In genomic region chr6:161694995-161695394, GRCh38 we compare ENCODE assay signal across 9 cellular contexts.
DNase-seq lines count a peak whose midpoint lies in the region; ATAC-seq and TF ChIP-seq lines count a peak whose summit lies in the region.
"Had no signal": no experiment of that assay in that cellular context is flagged by ENCODE, and none has a peak within 500 bp of the region (broad histone marks: within the 10 kb centered on the region; RNA-seq: fewer than 3 reads in every experiment).

No MANE protein-coding gene starts in this region.

- no peaks in the 10 kb centered on the region for H3K4me1 Mint-ChIP-seq in nephron
- no peaks in the 10 kb centered on the region for H3K4me1 Mint-ChIP-seq in CD8-positive, alpha-beta T cell (ENCODE audit: low read depth)
- H3K4me1 Mint-ChIP-seq: IgD-negative memory B cell had no signal

- H3K36me3 ChIP-seq in CD8-positive, alpha-beta T cell (ENCODE audit: insufficient read depth, low read length): no peaks in the 10 kb centered on the region
- H3K36me3 ChIP-seq in stomach: no peaks in the 10 kb centered on the region

- DNase-seq in GM04503 (ENCODE audit: low read depth): peak; percentile 11
- peak; percentile 24 for DNase-seq in astrocyte of the spinal cord (ENCODE audit: low read depth, low spot score)
- DNase-seq in CD8-positive, alpha-beta T cell: no peak
- no peak for DNase-seq in stomach
- no peak for DNase-seq in NCI-H2171 (lab: John Stamatoyannopoulos, UW)

- H3K9me3 Mint-ChIP-seq in nephron: no peaks in the 10 kb centered on the region
- no peaks in the 10 kb centered on the region for H3K9me3 Mint-ChIP-seq in CD8-positive, alpha-beta T cell

- ATAC-seq in HG03432 (IDR thresholded peaks at IDR 0.05; ENCODE audit: unreplicated experiment): peak; percentile 79
- no peak for ATAC-seq in CD8-positive, alpha-beta T cell
- no peak for ATAC-seq in HG02588 (IDR thresholded peaks at IDR 0.05; ENCODE audit: unreplicated experiment)

- no peaks in the 10 kb centered on the region for H3K36me3 Mint-ChIP-seq in nephron (ENCODE audit: low read depth)
- H3K36me3 Mint-ChIP-seq in CD8-positive, alpha-beta T cell: no peaks in the 10 kb centered on the region
- H3K36me3 Mint-ChIP-seq: IgD-negative memory B cell had no signal

- TF ChIP-seq CTCF in astrocyte of the spinal cord (IDR thresholded peaks at IDR 0.05; ENCODE audit: low read depth, low read length) (peak; percentile 61), nephron (IDR thresholded peaks at IDR 0.05; ENCODE audit: unreplicated experiment in 3 of 3) (peak in 2 of 3 experiments; percentile 29 to 43), stomach (IDR thresholded peaks at IDR 0.05) (peak in 2 of 7 experiments; percentile 34 to 38)
- no peak for TF ChIP-seq CTCF in CD8-positive, alpha-beta T cell (IDR thresholded peaks at IDR 0.05)

- no peak overlapping the region for H3K27ac Mint-ChIP-seq in nephron
- no peak overlapping the region for H3K27ac Mint-ChIP-seq in CD8-positive, alpha-beta T cell
- H3K27ac Mint-ChIP-seq: IgD-negative memory B cell had no signal

- H3K27me3 Mint-ChIP-seq in nephron (ENCODE audit: low read depth): no peaks in the 10 kb centered on the region
- no peaks in the 10 kb centered on the region for H3K27me3 Mint-ChIP-seq in CD8-positive, alpha-beta T cell (ENCODE audit: low read depth)
- H3K27me3 Mint-ChIP-seq: IgD-negative memory B cell had no signal

- intact Hi-C loops in CD8-positive, alpha-beta T cell (cut with DNase I, micrococcal nuclease): no loop called here
- intact Hi-C loops in stomach (cut with DNase I; ENCODE audit: low total_unique reads): no loop called here

- no peak for TF ChIP-seq POLR2A in stomach (IDR thresholded peaks at IDR 0.05)

- no peak overlapping the region for H3K27ac ChIP-seq in CD8-positive, alpha-beta T cell (ENCODE audit: low read depth, low read length)
- H3K27ac ChIP-seq in stomach: no peak overlapping the region

- TF ChIP-seq EP300 in stomach (IDR thresholded peaks at IDR 0.05): no peak

- H3K27me3 ChIP-seq in CD8-positive, alpha-beta T cell (ENCODE audit: insufficient read depth, low read length): no peaks in the 10 kb centered on the region
- H3K27me3 ChIP-seq in stomach: no peaks in the 10 kb centered on the region

- 58 to 73% (median 65%) methylated on average over 3 of the region's 3 CpGs for WGBS in stomach, 5 donors

- no peaks in the 10 kb centered on the region for H3K9me3 ChIP-seq in CD8-positive, alpha-beta T cell (ENCODE audit: low read length)
- H3K9me3 ChIP-seq in stomach: no peaks in the 10 kb centered on the region

- no peak overlapping the region for H3K4me3 Mint-ChIP-seq in nephron
- H3K4me3 Mint-ChIP-seq in CD8-positive, alpha-beta T cell: no peak overlapping the region
- H3K4me3 Mint-ChIP-seq: IgD-negative memory B cell had no signal

- in situ Hi-C loops in astrocyte of the spinal cord (cut with HindIII; ENCODE audit: low sequenced_read_pairs): no loop called here

- POLR2A ChIA-PET in CD8-positive, alpha-beta T cell (lab: Charles Lee): no interaction called here

- no peaks in the 10 kb centered on the region for H3K4me1 ChIP-seq in CD8-positive, alpha-beta T cell (ENCODE audit: insufficient read depth, low read length)
- no peaks in the 10 kb centered on the region for H3K4me1 ChIP-seq in stomach

- H3K4me3 ChIP-seq in astrocyte of the spinal cord (ENCODE audit: low read depth, low read length): no peak overlapping the region
- no peak overlapping the region for H3K4me3 ChIP-seq in CD8-positive, alpha-beta T cell (ENCODE audit: low read depth, low read length)
- no peak overlapping the region for H3K4me3 ChIP-seq in stomach

- CTCF ChIA-PET in CD8-positive, alpha-beta T cell (lab: Charles Lee): interaction anchor here (0.6 kb wide), 1 partner anchor 10 kb away, joined by 3 read pairs; no protein-coding TSS in a partner anchor

Comparison
In these comparisons a context has a peak if more than half of its experiments do, and no peak if none do; other contexts are left out.
1. DNase-seq: peak in GM04503 (single experiment) and astrocyte of the spinal cord (single experiment); none in CD8-positive, alpha-beta T cell (0 of 7), stomach (single experiment) and NCI-H2171 (single experiment).